Comparison of ENCODE assay signal across 1 cellular context in the genomic region with DNA sequence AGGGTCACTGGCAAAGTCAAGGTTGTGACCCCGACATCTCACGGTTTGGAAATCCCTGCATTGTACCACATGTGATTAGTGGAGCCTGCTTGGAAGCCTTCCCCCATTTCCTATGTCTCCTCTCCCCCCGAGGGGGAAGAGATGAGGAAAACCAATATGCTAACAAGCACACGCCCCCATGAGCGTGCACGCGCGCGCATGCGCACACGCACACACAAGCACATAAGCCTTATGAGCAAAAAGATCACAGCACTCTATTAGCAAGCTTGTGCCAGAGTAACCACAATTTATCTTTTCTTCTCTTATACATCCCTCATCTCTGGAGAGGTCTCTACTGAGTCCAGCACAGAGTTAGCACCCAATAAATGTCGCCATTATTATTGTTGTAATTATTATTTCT.
TF ChIP-seq lines count a peak whose summit lies in the region.

No MANE protein-coding gene starts in this region.

TF ChIP-seq in GM12878, 131 proteins besides CTCF, POLR2A, EP300 and RAD21:
- TF ChIP-seq, protein P1, sequence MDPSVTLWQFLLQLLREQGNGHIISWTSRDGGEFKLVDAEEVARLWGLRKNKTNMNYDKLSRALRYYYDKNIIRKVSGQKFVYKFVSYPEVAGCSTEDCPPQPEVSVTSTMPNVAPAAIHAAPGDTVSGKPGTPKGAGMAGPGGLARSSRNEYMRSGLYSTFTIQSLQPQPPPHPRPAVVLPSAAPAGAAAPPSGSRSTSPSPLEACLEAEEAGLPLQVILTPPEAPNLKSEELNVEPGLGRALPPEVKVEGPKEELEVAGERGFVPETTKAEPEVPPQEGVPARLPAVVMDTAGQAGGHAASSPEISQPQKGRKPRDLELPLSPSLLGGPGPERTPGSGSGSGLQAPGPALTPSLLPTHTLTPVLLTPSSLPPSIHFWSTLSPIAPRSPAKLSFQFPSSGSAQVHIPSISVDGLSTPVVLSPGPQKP (IDR thresholded peaks at IDR 0.05; ENCODE audit: low read depth, low read length): no peak
- TF ChIP-seq, protein P2, sequence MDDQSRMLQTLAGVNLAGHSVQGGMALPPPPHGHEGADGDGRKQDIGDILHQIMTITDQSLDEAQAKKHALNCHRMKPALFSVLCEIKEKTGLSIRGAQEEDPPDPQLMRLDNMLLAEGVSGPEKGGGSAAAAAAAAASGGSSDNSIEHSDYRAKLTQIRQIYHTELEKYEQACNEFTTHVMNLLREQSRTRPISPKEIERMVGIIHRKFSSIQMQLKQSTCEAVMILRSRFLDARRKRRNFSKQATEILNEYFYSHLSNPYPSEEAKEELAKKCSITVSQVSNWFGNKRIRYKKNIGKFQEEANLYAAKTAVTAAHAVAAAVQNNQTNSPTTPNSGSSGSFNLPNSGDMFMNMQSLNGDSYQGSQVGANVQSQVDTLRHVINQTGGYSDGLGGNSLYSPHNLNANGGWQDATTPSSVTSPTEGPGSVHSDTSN (IDR thresholded peaks at IDR 0.05; ENCODE audit: insufficient replicate concordance, low read depth, low read length): peak; percentile 51
- TF ChIP-seq TBL1XR1 (IDR thresholded peaks at IDR 0.05; ENCODE audit: low read depth, low read length) (no peak), NR2F1 (conservative IDR thresholded peaks at IDR 0.05) (peak; percentile 35; the same call in 1 of the 2 replicates), TCF3 (IDR thresholded peaks at IDR 0.05; ENCODE audit: borderline replicate concordance, insufficient read depth, low read depth, low read length) (0 out of 2 replicates have a peak, but pooled peaks have one; percentile 63), SUZ12 (IDR thresholded peaks at IDR 0.05; ENCODE audit: unreplicated experiment) (no peak)
- TF ChIP-seq, protein P3, sequence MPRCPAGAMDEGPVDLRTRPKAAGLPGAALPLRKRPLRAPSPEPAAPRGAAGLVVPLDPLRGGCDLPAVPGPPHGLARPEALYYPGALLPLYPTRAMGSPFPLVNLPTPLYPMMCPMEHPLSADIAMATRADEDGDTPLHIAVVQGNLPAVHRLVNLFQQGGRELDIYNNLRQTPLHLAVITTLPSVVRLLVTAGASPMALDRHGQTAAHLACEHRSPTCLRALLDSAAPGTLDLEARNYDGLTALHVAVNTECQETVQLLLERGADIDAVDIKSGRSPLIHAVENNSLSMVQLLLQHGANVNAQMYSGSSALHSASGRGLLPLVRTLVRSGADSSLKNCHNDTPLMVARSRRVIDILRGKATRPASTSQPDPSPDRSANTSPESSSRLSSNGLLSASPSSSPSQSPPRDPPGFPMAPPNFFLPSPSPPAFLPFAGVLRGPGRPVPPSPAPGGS (IDR thresholded peaks at IDR 0.05; ENCODE audit: borderline replicate concordance, insufficient read depth, low read depth, low read length, poor library complexity, severe bottlenecking): peak; percentile 85
